ENCODE assay signal across 24 cellular contexts in genomic region chr19:6856749-6857372, GRCh38. TPM values are rescaled to one million over a fixed set of nuclear protein-coding genes. Genes with fewer than 3 reads are reported as not detected.
DNase-seq lines count a peak whose midpoint lies in the region; ATAC-seq and TF ChIP-seq lines count a peak whose summit lies in the region.
"Had no signal": no experiment of that assay in that cellular context is flagged by ENCODE, and none has a peak within 500 bp of the region (broad histone marks: within the 10 kb centered on the region; RNA-seq: fewer than 3 reads in every experiment).

No MANE protein-coding gene starts in this region.

- H3K27ac Mint-ChIP-seq in activated CD8-positive, alpha-beta T cell treated with anti-CD3 and anti-CD28 coated beads for 36 hours, result peak overlapping the region; percentile 11
- no peak overlapping the region for H3K27ac Mint-ChIP-seq in activated CD8-positive, alpha-beta T cell treated with anti-CD3 and anti-CD28 coated beads, Interleukin-2, amount 10 ng/mL, durations not matched to agents 7 days and 5 days
- peak overlapping the region; percentile 27 for H3K27ac Mint-ChIP-seq in activated T-helper 1 cell treated with anti-CD3 and anti-CD28 coated beads, Interleukin-12 subunit alpha, Interleukin-12 subunit beta, Interleukin-2, Interleukin-4 antibody, amounts not matched to agents 30 ng/mL and 10 ng/mL and 1 ng/mL, durations not matched to agents 14 hours and 24 hours and 36 hours
- peak overlapping the region; percentile 40 for H3K27ac Mint-ChIP-seq in memory B cell
- H3K27ac Mint-ChIP-seq: dendritic cell treated with granulocyte-macrophage colony-stimulating factor and Interleukin-4, amounts not matched to agents 40 ng/mL and 50 ng/mL, for 4 days had no signal

- peaks cover 30% of the 10 kb centered on the region for H3K36me3 Mint-ChIP-seq in activated CD8-positive, alpha-beta T cell treated with anti-CD3 and anti-CD28 coated beads for 36 hours (ENCODE audit: low read depth)
- peaks cover 37% of the 10 kb centered on the region for H3K36me3 Mint-ChIP-seq in activated CD8-positive, alpha-beta T cell treated with anti-CD3 and anti-CD28 coated beads, Interleukin-2, amount 10 ng/mL, durations not matched to agents 7 days and 5 days (ENCODE audit: low read depth)
- H3K36me3 Mint-ChIP-seq in activated T-helper 1 cell treated with anti-CD3 and anti-CD28 coated beads, Interleukin-12 subunit alpha, Interleukin-12 subunit beta, Interleukin-2, Interleukin-4 antibody, amounts not matched to agents 30 ng/mL and 10 ng/mL and 1 ng/mL, durations not matched to agents 14 hours and 24 hours and 36 hours (ENCODE audit: low read depth), result peaks cover 26% of the 10 kb centered on the region
- H3K36me3 Mint-ChIP-seq in memory B cell, result peaks cover 29% of the 10 kb centered on the region

- CTCF ChIA-PET in activated CD8-positive, alpha-beta T cell treated with anti-CD3 and anti-CD28 coated beads for 36 hours (lab: Charles Lee), result no interaction called here
- CTCF ChIA-PET in activated CD8-positive, alpha-beta T cell treated with anti-CD3 and anti-CD28 coated beads, Interleukin-2, amount 10 ng/mL, durations not matched to agents 7 days and 5 days (lab: Charles Lee), result interaction anchor here (1.0 kb wide), 1 partner anchor 118 kb away, joined by 3 read pairs; no protein-coding TSS in a partner anchor

- no peak for DNase-seq in activated CD8-positive, alpha-beta T cell treated with anti-CD3 and anti-CD28 coated beads for 36 hours
- DNase-seq in activated CD8-positive, alpha-beta T cell treated with anti-CD3 and anti-CD28 coated beads, Interleukin-2, amount 10 ng/mL, durations not matched to agents 7 days and 5 days, result no peak
- DNase-seq in Ammon's horn (ENCODE audit: low spot score) (peak; percentile 30), memory B cell (ENCODE audit: low spot score in 2 of 2) (no peak), BE2C (no peak), NCI-H2107 (lab: John Stamatoyannopoulos, UW) (no peak), HT-29 (ENCODE audit: low spot score) (no peak)
- DNase-seq in activated T-helper 1 cell treated with anti-CD3 and anti-CD28 coated beads, Interleukin-12 subunit alpha, Interleukin-12 subunit beta, Interleukin-2, Interleukin-4 antibody, amounts not matched to agents 30 ng/mL and 10 ng/mL and 1 ng/mL, durations not matched to agents 14 hours and 24 hours and 36 hours (ENCODE audit: low spot score), result no peak
- DNase-seq: activated CD4-positive, alpha-beta T cell treated with anti-CD3 and anti-CD28 coated beads, Interleukin-2, amount 50 U/mL, for 4 hours; activated CD8-positive, alpha-beta memory T cell treated with anti-CD3 and anti-CD28 coated beads, Interleukin-2, amount 50 U/mL, for 48 hours; central memory CD4-positive, alpha-beta T cell; esophagus squamous epithelium; foreskin melanocyte; H7; heart right ventricle; NCI-H1048; NCI-H187; NCI-H524 treated with DMSO at 0.1 percent for 48 hours; occipital lobe; SHP77 treated with DMSO at 0.1 percent for 48 hours; transverse colon had no signal

- no peaks in the 10 kb centered on the region for H3K27me3 ChIP-seq in BE2C
- H3K27me3 ChIP-seq: transverse colon had no signal

- TF ChIP-seq CTCF in activated CD8-positive, alpha-beta T cell treated with anti-CD3 and anti-CD28 coated beads for 36 hours (IDR thresholded peaks at IDR 0.05), result no peak
- no peak for TF ChIP-seq CTCF in BE2C (IDR thresholded peaks at IDR 0.05; ENCODE audit: low read depth, low read length)

- POLR2A ChIA-PET in activated CD8-positive, alpha-beta T cell treated with anti-CD3 and anti-CD28 coated beads for 36 hours (lab: Charles Lee), result interaction anchor here (1.0 kb wide), 1 partner anchor 83 kb away, joined by 4 read pairs; no protein-coding TSS in a partner anchor
- POLR2A ChIA-PET in activated CD8-positive, alpha-beta T cell treated with anti-CD3 and anti-CD28 coated beads, Interleukin-2, amount 10 ng/mL, durations not matched to agents 7 days and 5 days (lab: Charles Lee), result interaction anchor here (0.6 kb wide), 1 partner anchor 318 kb away, joined by 3 read pairs; no protein-coding TSS in a partner anchor

- H3K9me3 Mint-ChIP-seq in activated CD8-positive, alpha-beta T cell treated with anti-CD3 and anti-CD28 coated beads for 36 hours, result no peaks in the 10 kb centered on the region
- H3K9me3 Mint-ChIP-seq in activated CD8-positive, alpha-beta T cell treated with anti-CD3 and anti-CD28 coated beads, Interleukin-2, amount 10 ng/mL, durations not matched to agents 7 days and 5 days (ENCODE audit: insufficient read depth), result no peaks in the 10 kb centered on the region
- H3K9me3 Mint-ChIP-seq in activated T-helper 1 cell treated with anti-CD3 and anti-CD28 coated beads, Interleukin-12 subunit alpha, Interleukin-12 subunit beta, Interleukin-2, Interleukin-4 antibody, amounts not matched to agents 30 ng/mL and 10 ng/mL and 1 ng/mL, durations not matched to agents 14 hours and 24 hours and 36 hours, result no peaks in the 10 kb centered on the region
- no peaks in the 10 kb centered on the region for H3K9me3 Mint-ChIP-seq in memory B cell
- H3K9me3 Mint-ChIP-seq: activated naive CD4-positive, alpha-beta T cell treated with anti-CD3 and anti-CD28 coated beads, Interleukin-2, amount 50 U/mL, for 72 hours; dendritic cell treated with granulocyte-macrophage colony-stimulating factor and Interleukin-4, amounts not matched to agents 40 ng/mL and 50 ng/mL, for 4 days had no signal

- no peaks in the 10 kb centered on the region for H3K27me3 Mint-ChIP-seq in activated CD8-positive, alpha-beta T cell treated with anti-CD3 and anti-CD28 coated beads for 36 hours
- H3K27me3 Mint-ChIP-seq in activated CD8-positive, alpha-beta T cell treated with anti-CD3 and anti-CD28 coated beads, Interleukin-2, amount 10 ng/mL, durations not matched to agents 7 days and 5 days (ENCODE audit: low read depth), result no peaks in the 10 kb centered on the region
- no peaks in the 10 kb centered on the region for H3K27me3 Mint-ChIP-seq in activated T-helper 1 cell treated with anti-CD3 and anti-CD28 coated beads, Interleukin-12 subunit alpha, Interleukin-12 subunit beta, Interleukin-2, Interleukin-4 antibody, amounts not matched to agents 30 ng/mL and 10 ng/mL and 1 ng/mL, durations not matched to agents 14 hours and 24 hours and 36 hours (ENCODE audit: insufficient read depth)
- no peaks in the 10 kb centered on the region for H3K27me3 Mint-ChIP-seq in memory B cell
- H3K27me3 Mint-ChIP-seq: dendritic cell treated with granulocyte-macrophage colony-stimulating factor and Interleukin-4, amounts not matched to agents 40 ng/mL and 50 ng/mL, for 4 days had no signal

- no peak for ATAC-seq in activated CD8-positive, alpha-beta T cell treated with anti-CD3 and anti-CD28 coated beads for 36 hours
- no peak for ATAC-seq in activated CD8-positive, alpha-beta T cell treated with anti-CD3 and anti-CD28 coated beads, Interleukin-2, amount 10 ng/mL, durations not matched to agents 7 days and 5 days
- no peak for ATAC-seq in memory B cell (ENCODE audit: low read depth)
- ATAC-seq: activated naive CD4-positive, alpha-beta T cell treated with anti-CD3 and anti-CD28 coated beads, Interleukin-2, amount 50 U/mL, for 72 hours; heart right ventricle had no signal

- H3K36me3 ChIP-seq in BE2C, result no peaks in the 10 kb centered on the region
- H3K36me3 ChIP-seq: esophagus squamous epithelium, transverse colon had no signal

- H3K9me3 ChIP-seq in BE2C, result no peaks in the 10 kb centered on the region
- H3K9me3 ChIP-seq: esophagus squamous epithelium, heart right ventricle, transverse colon had no signal

- H3K4me3 ChIP-seq in BE2C (ENCODE audit: low read depth, low read length), result no peak overlapping the region
- H3K4me3 ChIP-seq: esophagus squamous epithelium, heart right ventricle, skin epidermis, transverse colon had no signal

- intact Hi-C loops in activated CD8-positive, alpha-beta T cell treated with anti-CD3 and anti-CD28 coated beads for 36 hours (cut with micrococcal nuclease), result no loop called here
- intact Hi-C loops in activated T-helper 1 cell treated with anti-CD3 and anti-CD28 coated beads, Interleukin-12 subunit alpha, Interleukin-12 subunit beta, Interleukin-2, Interleukin-4 antibody, amounts not matched to agents 30 ng/mL and 10 ng/mL and 1 ng/mL, durations not matched to agents 14 hours and 24 hours and 36 hours (cut with micrococcal nuclease), result no loop called here

- peaks cover 4% of the 10 kb centered on the region for H3K4me1 Mint-ChIP-seq in activated CD8-positive, alpha-beta T cell treated with anti-CD3 and anti-CD28 coated beads for 36 hours (ENCODE audit: low read depth)
- peaks cover 6% of the 10 kb centered on the region for H3K4me1 Mint-ChIP-seq in activated CD8-positive, alpha-beta T cell treated with anti-CD3 and anti-CD28 coated beads, Interleukin-2, amount 10 ng/mL, durations not matched to agents 7 days and 5 days (ENCODE audit: low read depth)
- H3K4me1 Mint-ChIP-seq in activated T-helper 1 cell treated with anti-CD3 and anti-CD28 coated beads, Interleukin-12 subunit alpha, Interleukin-12 subunit beta, Interleukin-2, Interleukin-4 antibody, amounts not matched to agents 30 ng/mL and 10 ng/mL and 1 ng/mL, durations not matched to agents 14 hours and 24 hours and 36 hours (ENCODE audit: low read depth), result peaks cover 4% of the 10 kb centered on the region
- H3K4me1 Mint-ChIP-seq in memory B cell, result peaks cover 4% of the 10 kb centered on the region

- no peaks in the 10 kb centered on the region for H3K4me1 ChIP-seq in BE2C
- H3K4me1 ChIP-seq: heart right ventricle, transverse colon had no signal

- H3K4me3 Mint-ChIP-seq in activated CD8-positive, alpha-beta T cell treated with anti-CD3 and anti-CD28 coated beads for 36 hours, result no peak overlapping the region
- H3K4me3 Mint-ChIP-seq in activated CD8-positive, alpha-beta T cell treated with anti-CD3 and anti-CD28 coated beads, Interleukin-2, amount 10 ng/mL, durations not matched to agents 7 days and 5 days, result no peak overlapping the region
- H3K4me3 Mint-ChIP-seq in activated T-helper 1 cell treated with anti-CD3 and anti-CD28 coated beads, Interleukin-12 subunit alpha, Interleukin-12 subunit beta, Interleukin-2, Interleukin-4 antibody, amounts not matched to agents 30 ng/mL and 10 ng/mL and 1 ng/mL, durations not matched to agents 14 hours and 24 hours and 36 hours, result no peak overlapping the region
- no peak overlapping the region for H3K4me3 Mint-ChIP-seq in memory B cell
- H3K4me3 Mint-ChIP-seq: dendritic cell treated with granulocyte-macrophage colony-stimulating factor and Interleukin-4, amounts not matched to agents 40 ng/mL and 50 ng/mL, for 4 days had no signal

RNA-seq across cellular contexts. Expression of gene ADGRE1, which starts 30.5 kb away (rescaled TPM):
- total RNA-seq in activated CD8-positive, alpha-beta T cell treated with anti-CD3 and anti-CD28 coated beads for 36 hours, result 1 to 10 TPM; 1.2 to 1.6 TPM
- under 1 TPM; 0.47 to 0.50 TPM for total RNA-seq in activated CD8-positive, alpha-beta T cell treated with anti-CD3 and anti-CD28 coated beads, Interleukin-2, amount 10 ng/mL, durations not matched to agents 7 days and 5 days
- total RNA-seq in activated T-helper 1 cell treated with anti-CD3 and anti-CD28 coated beads, Interleukin-12 subunit alpha, Interleukin-12 subunit beta, Interleukin-2, Interleukin-4 antibody, amounts not matched to agents 30 ng/mL and 10 ng/mL and 1 ng/mL, durations not matched to agents 14 hours and 24 hours and 36 hours, result 4.6 and 5.5 TPM in 2 replicates
- polyA plus RNA-seq in BE2C (2012; ENCODE audit: insufficient read depth, insufficient read length, low read depth), result 0.23 TPM
- total RNA-seq in HT-29 (2014; rRNA removed; shearing (Covaris generic)), result not detected in 2 replicates
- total RNA-seq: H7, occipital lobe had no signal
